ENCODE assay signal across 9 cellular contexts in the genomic region with DNA sequence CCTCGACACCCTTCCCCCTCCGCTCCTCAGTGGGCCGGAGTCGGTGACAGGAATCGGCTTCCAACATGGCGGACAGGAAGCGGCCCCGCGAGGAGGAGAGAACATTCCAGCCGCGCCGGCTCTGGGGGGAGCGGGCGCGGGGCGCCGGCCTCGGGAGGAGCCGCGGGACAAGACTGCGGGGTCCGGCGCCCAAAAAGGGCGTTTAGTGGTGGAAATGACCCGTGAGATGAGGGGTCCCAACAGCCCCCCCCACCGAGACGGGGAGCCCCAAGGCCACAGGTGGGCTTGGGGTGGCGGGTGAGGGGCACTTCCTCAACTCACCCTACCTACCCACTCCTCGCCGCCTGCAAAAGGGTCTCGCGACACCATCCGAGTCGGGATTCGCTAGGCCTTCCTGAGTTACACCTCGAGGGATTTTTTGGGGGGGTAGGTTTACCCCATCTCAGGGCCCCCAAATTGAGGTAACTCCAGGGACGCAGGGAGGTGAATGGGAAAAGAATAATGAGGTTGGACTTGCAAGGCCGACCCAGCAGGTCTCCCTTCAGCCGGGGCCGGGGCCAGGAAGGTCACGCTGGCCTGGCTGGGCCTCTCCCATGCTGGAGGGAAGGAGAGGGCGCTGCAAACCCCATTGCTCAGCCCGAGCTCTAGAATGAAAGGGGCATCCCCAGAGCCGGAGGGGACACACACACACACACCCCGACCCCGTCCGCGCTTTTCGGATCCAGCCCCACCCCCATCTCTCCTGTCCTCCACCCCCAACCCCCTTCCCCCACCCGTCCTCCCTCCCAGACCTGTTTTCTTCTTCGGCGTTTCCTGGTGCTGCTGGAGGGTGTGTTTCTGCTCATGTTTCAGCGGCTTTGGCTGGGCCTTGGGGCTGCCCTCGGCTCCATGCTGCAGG. TPM values are rescaled to one million over a fixed set of nuclear protein-coding genes. Genes with fewer than 3 reads are reported as not detected.
DNase-seq lines count a peak whose midpoint lies in the region; ATAC-seq and TF ChIP-seq lines count a peak whose summit lies in the region.
"Had no signal": no experiment of that assay in that cellular context is flagged by ENCODE, and none has a peak within 500 bp of the region (broad histone marks: within the 10 kb centered on the region; RNA-seq: fewer than 3 reads in every experiment).

No MANE protein-coding gene starts in this region.

- peak; percentile 31 for ATAC-seq in CD4-positive, alpha-beta T cell (ENCODE audit: poor library complexity)
- ATAC-seq in GM21515 (IDR thresholded peaks at IDR 0.05; ENCODE audit: unreplicated experiment), result peak; percentile 14
- ATAC-seq in activated CD4-positive, CD25-positive, alpha-beta regulatory T cell treated with anti-CD3 and anti-CD28 coated beads, Interleukin-2, amount 50 U/mL, for 24 hours, result peak; percentile 14 to 16
- no peak for ATAC-seq in GM18519 (IDR thresholded peaks at IDR 0.05; ENCODE audit: low FRiP score, unreplicated experiment)

- peak overlapping the region; percentile 96 for H3K27ac Mint-ChIP-seq in CD4-positive, alpha-beta T cell

- peak overlapping the region; percentile 99 for H3K4me3 Mint-ChIP-seq in CD4-positive, alpha-beta T cell

- H3K4me1 Mint-ChIP-seq in CD4-positive, alpha-beta T cell (ENCODE audit: low read depth), result peaks cover 53% of the 10 kb centered on the region

- TF ChIP-seq CTCF in CD4-positive, alpha-beta T cell (IDR thresholded peaks at IDR 0.05), result no peak

- no peaks in the 10 kb centered on the region for H3K9me3 ChIP-seq in CD4-positive, alpha-beta T cell (ENCODE audit: control insufficient read depth, low read length)

- H3K36me3 Mint-ChIP-seq in CD4-positive, alpha-beta T cell (ENCODE audit: low read depth), result peaks cover 50% of the 10 kb centered on the region

- no peaks in the 10 kb centered on the region for H3K27me3 Mint-ChIP-seq in CD4-positive, alpha-beta T cell

- DNase-seq in CD4-positive, alpha-beta T cell, result peak; percentile 14 to 59 (median 39)
- DNase-seq in NCI-H146 treated with DMSO at 0.1 percent for 48 hours (lab: John Stamatoyannopoulos, UW; ENCODE audit: unreplicated experiment) (peak; percentile 10), cerebellar cortex (ENCODE audit: low spot score) (peak; percentile 41), kidney glomerular epithelial cell (lab: John Stamatoyannopoulos, UW) (peak; percentile 5)
- DNase-seq in stimulated activated CD4-positive, alpha-beta T cell treated with anti-CD3 and anti-CD28 coated beads, Interleukin-15, amount 100 ng/mL, for 48 hours (ENCODE audit: low read depth in 2 of 2), result peak; percentile 36 to 49

- no peaks in the 10 kb centered on the region for H3K27me3 ChIP-seq in CD4-positive, alpha-beta T cell (ENCODE audit: control insufficient read depth, insufficient read depth, low read length)

- CTCF ChIA-PET in CD4-positive, alpha-beta T cell (lab: Charles Lee), result interaction anchor here (0.7 to 2.9 kb wide), 10 partner anchors 9 to 176 kb away, joined by 3 to 17 read pairs (median 3); a partner anchor contains a TSS

- no peaks in the 10 kb centered on the region for H3K9me3 Mint-ChIP-seq in CD4-positive, alpha-beta T cell

- intact Hi-C loops in CD4-positive, alpha-beta T cell (cut with DNase I, micrococcal nuclease), result loop anchor here in 1 of 2 experiments (2.0 to 5.0 kb wide), 3 partner anchors 16 to 341 kb away; a partner anchor contains a TSS

- POLR2A ChIA-PET in CD4-positive, alpha-beta T cell (lab: Charles Lee), result interaction anchor here (0.6 to 2.0 kb wide), 37 partner anchors 8 to 1184 kb away, joined by 3 to 18 read pairs (median 5); a partner anchor contains a TSS

- peak overlapping the region; percentile 92 for H3K27ac ChIP-seq in CD4-positive, alpha-beta T cell (ENCODE audit: low read depth, low read length)

RNA-seq across cellular contexts. Expression of a gene that starts 0.7 kb away (rescaled TPM):
- 10 to 100 TPM; 78.4 to 82.2 TPM for total RNA-seq in CD4-positive, alpha-beta T cell

RNA-seq across cellular contexts. Expression of a gene that starts 46.6 kb away (rescaled TPM):
- not detected for total RNA-seq in CD4-positive, alpha-beta T cell
- total RNA-seq: dermis microvascular lymphatic vessel endothelial cell had no signal
